33 cellular contexts compared by ENCODE assay signal in the genomic region with DNA sequence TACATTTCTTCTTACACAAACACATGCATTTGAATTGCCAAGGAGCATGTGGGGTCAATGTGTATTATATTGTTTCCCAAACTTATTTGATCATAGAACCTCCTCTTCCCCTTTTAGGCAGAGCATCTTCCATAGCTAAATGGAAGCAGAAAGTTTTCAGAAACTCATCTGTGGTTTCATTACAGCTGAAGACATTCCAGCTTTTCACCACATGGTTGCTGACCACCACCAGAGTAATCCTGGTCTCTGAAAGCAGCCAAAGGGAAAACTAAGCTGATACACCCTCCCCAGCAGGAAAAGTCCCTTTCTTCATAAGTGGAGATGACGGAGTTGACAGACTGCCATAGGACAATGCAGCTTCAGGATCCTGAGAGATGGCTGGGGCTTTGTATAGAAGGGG. TPM values are rescaled to one million over a fixed set of nuclear protein-coding genes. Genes with fewer than 3 reads are reported as not detected.
"Had no signal": no experiment of that assay in that cellular context is flagged by ENCODE, and none has a peak within 500 bp of the region (broad histone marks: within the 10 kb centered on the region; RNA-seq: fewer than 3 reads in every experiment).

No MANE protein-coding gene starts in this region.

- H3K27me3 Mint-ChIP-seq: activated naive CD4-positive, alpha-beta T cell treated with anti-CD3 and anti-CD28 coated beads, Interleukin-2, amount 50 U/mL, for 24 hours had no signal

- H3K4me3 ChIP-seq: breast epithelium, esophagus muscularis mucosa, gastrocnemius medialis, hepatocyte, spleen, tibial nerve had no signal

- H3K27ac Mint-ChIP-seq: activated CD4-positive, alpha-beta memory T cell treated with anti-CD3 and anti-CD28 coated beads, Interleukin-2, amount 10 ng/mL, durations not matched to agents 7 days and 5 days; activated CD4-positive, alpha-beta T cell treated with anti-CD3 and anti-CD28 coated beads, Interleukin-2, amount 10 ng/mL, durations not matched to agents 24 days and 14 days; activated naive CD4-positive, alpha-beta T cell treated with anti-CD3 and anti-CD28 coated beads, Interleukin-2, amount 50 U/mL, for 24 hours; activated naive CD8-positive, alpha-beta T cell treated with anti-CD3 and anti-CD28 coated beads, Interleukin-2, amount 50 U/mL, for 24 hours; activated T-helper 17 cell treated with anti-CD3 and anti-CD28 coated beads, Interleukin-2, amount 50 U/mL, for 72 hours; dendritic cell treated with granulocyte-macrophage colony-stimulating factor and Interleukin-4, amounts not matched to agents 40 ng/mL and 50 ng/mL, for 4 days; mesothelial cell of epicardium; natural killer cell treated with Interleukin-12 subunit alpha and Interleukin-12 subunit beta and Interleukin-15 and Interleukin-18, amount 100 ng/mL, for 72 hours; T-helper 17 cell had no signal

- H3K27ac ChIP-seq: breast epithelium, esophagus muscularis mucosa, gastrocnemius medialis, hepatocyte, spleen, tibial nerve, WERI-Rb-1 had no signal

- DNase-seq: activated CD4-positive, alpha-beta memory T cell treated with anti-CD3 and anti-CD28 coated beads, Interleukin-2, amount 10 ng/mL, durations not matched to agents 7 days and 5 days; activated CD4-positive, alpha-beta T cell treated with anti-CD3 and anti-CD28 coated beads, Interleukin-2, amount 10 ng/mL, durations not matched to agents 24 days and 14 days; activated CD8-positive, alpha-beta memory T cell treated with anti-CD3 and anti-CD28 coated beads, Interleukin-2, amount 50 U/mL, for 48 hours; activated naive CD8-positive, alpha-beta T cell treated with anti-CD3 and anti-CD28 coated beads, Interleukin-2, amount 50 U/mL, for 24 hours; activated T-cell treated with anti-CD3 and anti-CD28 coated beads, Interleukin-2, amount 50 U/mL, for 4 hours; anterior cingulate cortex; central memory CD4-positive, alpha-beta T cell; effector CD4-positive, alpha-beta T cell; gastrocnemius medialis; kidney; left colon; mammary epithelial cell; right cardiac atrium; spleen; stimulated activated naive CD4-positive, alpha-beta T cell; T-helper 17 cell; T1000; WERI-Rb-1 had no signal

- H2AFZ ChIP-seq: hepatocyte had no signal

- H3K36me3 Mint-ChIP-seq: activated naive CD4-positive, alpha-beta T cell treated with anti-CD3 and anti-CD28 coated beads, Interleukin-2, amount 50 U/mL, for 24 hours; mesothelial cell of epicardium; natural killer cell treated with Interleukin-12 subunit alpha and Interleukin-12 subunit beta and Interleukin-15 and Interleukin-18, amount 100 ng/mL, for 72 hours had no signal

- H3K27me3 ChIP-seq: breast epithelium, esophagus muscularis mucosa, gastrocnemius medialis, hepatocyte, spleen, tibial nerve had no signal

- ATAC-seq: activated CD4-positive, CD25-positive, alpha-beta regulatory T cell treated with anti-CD3 and anti-CD28 coated beads, Interleukin-2, amount 50 U/mL, for 24 hours; activated naive CD8-positive, alpha-beta T cell treated with anti-CD3 and anti-CD28 coated beads, Interleukin-2, amount 50 U/mL, for 24 hours; activated T-cell treated with anti-CD3 and anti-CD28 coated beads, Interleukin-2, amount 50 U/mL, for 4 hours; activated T-helper 17 cell treated with anti-CD3 and anti-CD28 coated beads, Interleukin-2, amount 50 U/mL, for 72 hours; gastrocnemius medialis; left colon; natural killer cell treated with Interleukin-12 subunit alpha and Interleukin-12 subunit beta and Interleukin-15 and Interleukin-18, amount 100 ng/mL, for 72 hours; right cardiac atrium; SK-N-SH treated with all-trans-retinoic acid at 6 μM for 48 hours; T-helper 17 cell had no signal

- H3K4me3 Mint-ChIP-seq: activated CD4-positive, alpha-beta memory T cell treated with anti-CD3 and anti-CD28 coated beads, Interleukin-2, amount 10 ng/mL, durations not matched to agents 7 days and 5 days; activated CD4-positive, alpha-beta T cell treated with anti-CD3 and anti-CD28 coated beads, Interleukin-2, amount 10 ng/mL, durations not matched to agents 24 days and 14 days; activated naive CD4-positive, alpha-beta T cell treated with anti-CD3 and anti-CD28 coated beads, Interleukin-2, amount 50 U/mL, for 24 hours; activated naive CD8-positive, alpha-beta T cell treated with anti-CD3 and anti-CD28 coated beads, Interleukin-2, amount 50 U/mL, for 24 hours; activated T-cell treated with anti-CD3 and anti-CD28 coated beads, Interleukin-2, amount 50 U/mL, for 4 hours; activated T-helper 17 cell treated with anti-CD3 and anti-CD28 coated beads, Interleukin-2, amount 50 U/mL, for 72 hours; dendritic cell treated with granulocyte-macrophage colony-stimulating factor and Interleukin-4, amounts not matched to agents 40 ng/mL and 50 ng/mL, for 4 days; mesothelial cell of epicardium; natural killer cell treated with Interleukin-12 subunit alpha and Interleukin-12 subunit beta and Interleukin-15 and Interleukin-18, amount 100 ng/mL, for 72 hours; T-helper 17 cell had no signal

- H3K4me1 Mint-ChIP-seq: activated CD4-positive, alpha-beta memory T cell treated with anti-CD3 and anti-CD28 coated beads, Interleukin-2, amount 10 ng/mL, durations not matched to agents 7 days and 5 days; activated naive CD4-positive, alpha-beta T cell treated with anti-CD3 and anti-CD28 coated beads, Interleukin-2, amount 50 U/mL, for 24 hours; activated naive CD8-positive, alpha-beta T cell treated with anti-CD3 and anti-CD28 coated beads, Interleukin-2, amount 50 U/mL, for 24 hours; activated T-helper 17 cell treated with anti-CD3 and anti-CD28 coated beads, Interleukin-2, amount 50 U/mL, for 72 hours had no signal

- H3K9me3 Mint-ChIP-seq: activated CD4-positive, alpha-beta memory T cell treated with anti-CD3 and anti-CD28 coated beads, Interleukin-2, amount 10 ng/mL, durations not matched to agents 7 days and 5 days; activated CD4-positive, alpha-beta T cell treated with anti-CD3 and anti-CD28 coated beads, Interleukin-2, amount 10 ng/mL, durations not matched to agents 24 days and 14 days; activated naive CD4-positive, alpha-beta T cell treated with anti-CD3 and anti-CD28 coated beads, Interleukin-2, amount 50 U/mL, for 24 hours; activated naive CD8-positive, alpha-beta T cell treated with anti-CD3 and anti-CD28 coated beads, Interleukin-2, amount 50 U/mL, for 24 hours; activated T-cell treated with anti-CD3 and anti-CD28 coated beads, Interleukin-2, amount 50 U/mL, for 4 hours; dendritic cell treated with granulocyte-macrophage colony-stimulating factor and Interleukin-4, amounts not matched to agents 40 ng/mL and 50 ng/mL, for 4 days; natural killer cell treated with Interleukin-12 subunit alpha and Interleukin-12 subunit beta and Interleukin-15 and Interleukin-18, amount 100 ng/mL, for 72 hours had no signal

- H3K4me1 ChIP-seq: breast epithelium, esophagus muscularis mucosa, gastrocnemius medialis, spleen had no signal

- H3K79me2 ChIP-seq: hepatocyte had no signal

- H3K36me3 ChIP-seq: breast epithelium, esophagus muscularis mucosa, gastrocnemius medialis, spleen, tibial nerve, WERI-Rb-1 had no signal

- H3K9me3 ChIP-seq: breast epithelium, esophagus muscularis mucosa, gastrocnemius medialis, spleen, tibial nerve had no signal

- H3K4me2 ChIP-seq: hepatocyte had no signal

RNA-seq across cellular contexts. Expression of gene RNF186, which starts 37.0 kb away (rescaled TPM):
- total RNA-seq: activated CD4-positive, alpha-beta memory T cell treated with anti-CD3 and anti-CD28 coated beads, Interleukin-2, amount 10 ng/mL, durations not matched to agents 7 days and 5 days; activated CD4-positive, alpha-beta T cell treated with anti-CD3 and anti-CD28 coated beads, Interleukin-2, amount 10 ng/mL, durations not matched to agents 24 days and 14 days; activated T-cell treated with anti-CD3 and anti-CD28 coated beads, Interleukin-2, amount 50 U/mL, for 4 hours; activated T-helper 17 cell treated with anti-CD3 and anti-CD28 coated beads, Interleukin-2, amount 50 U/mL, for 72 hours; esophagus muscularis mucosa; mammary epithelial cell; mesothelial cell of epicardium; natural killer cell treated with Interleukin-12 subunit alpha and Interleukin-12 subunit beta and Interleukin-15 and Interleukin-18, amount 100 ng/mL, for 72 hours; omental fat pad; pulmonary artery endothelial cell; right cardiac atrium; spleen; T-helper 17 cell; temporal lobe; tibial nerve; ureter had no signal
